Comparison of ENCODE assay signal across 9 cellular contexts in genomic region chr21:29017639-29018237, GRCh38. TPM values are rescaled to one million over a fixed set of nuclear protein-coding genes. Genes with fewer than 3 reads are reported as not detected.
DNase-seq lines count a peak whose midpoint lies in the region; ATAC-seq and TF ChIP-seq lines count a peak whose summit lies in the region.
"Had no signal": no experiment of that assay in that cellular context is flagged by ENCODE, and none has a peak within 500 bp of the region (broad histone marks: within the 10 kb centered on the region; RNA-seq: fewer than 3 reads in every experiment).

No MANE protein-coding gene starts in this region.

- H3K9me3 ChIP-seq in Panc1 (ENCODE audit: control insufficient read depth, insufficient read depth, low read depth, low read length), result no peaks in the 10 kb centered on the region
- H3K9me3 ChIP-seq in fibroblast of lung (ENCODE audit: control insufficient read depth, insufficient read depth, low read depth, low read length), result no peaks in the 10 kb centered on the region
- H3K9me3 ChIP-seq in smooth muscle cell (replicated peaks; ENCODE audit: low read depth), result no peaks in the 10 kb centered on the region

- peaks cover 2% of the 10 kb centered on the region; the same call in 1 of the 2 replicates for H3K36me3 ChIP-seq in Panc1 (ENCODE audit: control insufficient read depth, insufficient read depth, low read length)
- H3K36me3 ChIP-seq in fibroblast of lung (ENCODE audit: control insufficient read depth, insufficient read depth, low read length), result no peaks in the 10 kb centered on the region
- H3K36me3 ChIP-seq in smooth muscle cell (ENCODE audit: low read depth), result no peaks in the 10 kb centered on the region

- intact Hi-C loops in Panc1 (cut with micrococcal nuclease; ENCODE audit: unreplicated experiment), result no loop called here

- DNase-seq in SIG-M5 treated with dmso at 0.1 percent for 504 hours (lab: John Stamatoyannopoulos, UW; ENCODE audit: unreplicated experiment) (peak; percentile 80), SIG-M5 (lab: John Stamatoyannopoulos, UW) (no peak), Panc1 (ENCODE audit: low read depth, low spot score) (no peak), fibroblast of lung (ENCODE audit: low read depth in 2 of 2) (no peak), smooth muscle cell (lab: John Stamatoyannopoulos, UW; ENCODE audit: unreplicated experiment) (no peak), Ammon's horn (ENCODE audit: low spot score) (no peak)
- DNase-seq in activated effector memory CD4-positive, alpha-beta T cell treated with Interleukin-2 at 50 U/mL for 16 hours, result no peak
- DNase-seq: nucleus accumbens had no signal

- H3K27me3 ChIP-seq in Panc1 (ENCODE audit: control insufficient read depth, insufficient read depth, low read length) (no peaks in the 10 kb centered on the region), fibroblast of lung (ENCODE audit: control insufficient read depth, insufficient read depth, low read length) (no peaks in the 10 kb centered on the region), smooth muscle cell (ENCODE audit: low read depth) (no peaks in the 10 kb centered on the region)

- H2AFZ ChIP-seq in fibroblast of lung (ENCODE audit: low read length), result no peak overlapping the region
- no peak overlapping the region for H2AFZ ChIP-seq in smooth muscle cell (ENCODE audit: low read depth)

- ATAC-seq in Panc1 (no peak), GM19463 (IDR thresholded peaks at IDR 0.05; ENCODE audit: unreplicated experiment) (no peak)

- H3F3A ChIP-seq in smooth muscle cell (ENCODE audit: low read depth), result no peaks in the 10 kb centered on the region

- no peaks in the 10 kb centered on the region for H4K20me1 ChIP-seq in fibroblast of lung (ENCODE audit: control insufficient read depth, extremely low read depth, insufficient read depth, low read length)
- H4K20me1 ChIP-seq in smooth muscle cell (ENCODE audit: low read depth), result no peaks in the 10 kb centered on the region

- H3K4me3 ChIP-seq in Panc1 (ENCODE audit: low read depth in 2 of 2, low read length in 2 of 2) (peak overlapping the region; percentile 71 to 82), fibroblast of lung (replicated peaks in 1 of 4; ENCODE audit: control extremely low read depth in 1 of 4, insufficient read depth in 1 of 4, low read depth in 3 of 4, low read length in 4 of 4) (peak overlapping the region; percentile 73 to 87 (median 76)), smooth muscle cell (no peak overlapping the region)

- no peak for TF ChIP-seq CTCF in Panc1 (IDR thresholded peaks at IDR 0.05)
- no peak for TF ChIP-seq CTCF in fibroblast of lung (conservative IDR thresholded peaks at IDR 0.05 in 1 of 2, IDR thresholded peaks at IDR 0.05 in 1 of 2; ENCODE audit: low read depth in 1 of 2, low read length in 2 of 2)
- TF ChIP-seq CTCF in smooth muscle cell (IDR thresholded peaks at IDR 0.05; ENCODE audit: borderline replicate concordance, insufficient read depth, poor library complexity, severe bottlenecking), result no peak

- peak overlapping the region; percentile 84; the same call in 1 of the 2 replicates for H3K27ac ChIP-seq in Panc1 (ENCODE audit: low read length)
- no peak overlapping the region for H3K27ac ChIP-seq in fibroblast of lung (ENCODE audit: insufficient read depth, low read length)
- no peak overlapping the region for H3K27ac ChIP-seq in smooth muscle cell (ENCODE audit: low read depth)

- H3K79me2 ChIP-seq in fibroblast of lung (ENCODE audit: control insufficient read depth, insufficient read depth, low read length) (peaks cover 12% of the 10 kb centered on the region), smooth muscle cell (ENCODE audit: low read depth) (no peaks in the 10 kb centered on the region)

- POLR2A ChIA-PET in Panc1 (lab: Charles Lee), result interaction anchor here (1.5 kb wide), 1 partner anchor 11 kb away, joined by 3 read pairs; no protein-coding TSS in a partner anchor

- TSS peak; percentile 71 for BruUV-seq in Panc1 (replicated peaks; lab: Mats Ljungman, UMichigan)

- no peak overlapping the region for H3K9ac ChIP-seq in fibroblast of lung (ENCODE audit: insufficient read depth, low read length)
- H3K9ac ChIP-seq in smooth muscle cell (ENCODE audit: low read depth), result no peak overlapping the region

- CTCF ChIA-PET in Panc1 (lab: Charles Lee), result no interaction called here

- 95% methylated on average over 6 of the region's 6 CpGs for WGBS in smooth muscle cell (ENCODE audit: low lambda C conversion rate)

- H3K4me1 ChIP-seq in Panc1 (ENCODE audit: control insufficient read depth, insufficient read depth, low read length) (peaks cover 5% of the 10 kb centered on the region; the same call in 1 of the 2 replicates), fibroblast of lung (ENCODE audit: control insufficient read depth, extremely low read depth, insufficient read depth, low read length) (peaks cover 2% of the 10 kb centered on the region), smooth muscle cell (ENCODE audit: low read depth) (no peaks in the 10 kb centered on the region)

- peak overlapping the region; percentile 91 for H3K4me2 ChIP-seq in fibroblast of lung (ENCODE audit: extremely low read depth, insufficient read depth, low read length)
- peak overlapping the region; percentile 89 for H3K4me2 ChIP-seq in smooth muscle cell

- in situ Hi-C loops in Panc1 (cut with HindIII; ENCODE audit: low pct_unique_long_range_greater_than_20kb, low sequenced_read_pairs), result no loop called here

RNA-seq across cellular contexts. Expression of gene RWDD2B, which starts 1.4 kb away (rescaled TPM):
- 10.2 TPM for total RNA-seq in Panc1 (2021; ENCODE audit: unreplicated experiment)
- 9.5 TPM for polyA plus RNA-seq in Panc1 (2012; ENCODE audit: insufficient read length)
- 15.2 and 17.2 TPM in 2 replicates for total RNA-seq in fibroblast of lung
- polyA plus RNA-seq in fibroblast of lung, result 26.5 and 31.1 TPM in 2 replicates
- polyA plus RNA-seq in fibroblast of lung (2012), result 21.7 and 27.1 TPM in 2 replicates
- polyA minus RNA-seq in fibroblast of lung (ENCODE audit: low replicate concordance), result 3.5 and 5.6 TPM in 2 replicates
- 6.1 and 11.8 TPM in 2 replicates for total RNA-seq in smooth muscle cell
- polyA plus RNA-seq in smooth muscle cell, result 4.3 and 4.4 TPM in 2 replicates

RNA-seq across cellular contexts. Expression of gene USP16, which starts 6.7 kb away (rescaled TPM):
- total RNA-seq in Panc1 (2021; ENCODE audit: unreplicated experiment) (26.6 TPM), fibroblast of lung (32.2 and 32.6 TPM in 2 replicates), smooth muscle cell (36.2 and 37.0 TPM in 2 replicates)
- polyA plus RNA-seq in Panc1 (2012; ENCODE audit: insufficient read length), result 10.5 TPM
- polyA plus RNA-seq in fibroblast of lung (28.6 and 34.4 TPM in 2 replicates), smooth muscle cell (24.8 and 25.9 TPM in 2 replicates)
- 29.1 and 32.1 TPM in 2 replicates for polyA plus RNA-seq in fibroblast of lung (2012)
- polyA minus RNA-seq in fibroblast of lung (ENCODE audit: low replicate concordance), result 1.9 TPM in 1 of 2 replicates, not detected in the other

RNA-seq across cellular contexts. Expression of gene LTN1, which starts 25.1 kb away (rescaled TPM):
- total RNA-seq in Panc1 (2021; ENCODE audit: unreplicated experiment) (19.7 TPM), fibroblast of lung (20.8 and 22.3 TPM in 2 replicates), smooth muscle cell (44.4 and 50.2 TPM in 2 replicates)
- polyA plus RNA-seq in Panc1 (2012; ENCODE audit: insufficient read length), result 6.0 TPM
- polyA plus RNA-seq in fibroblast of lung (10.4 and 12.6 TPM in 2 replicates), smooth muscle cell (10.2 and 11.2 TPM in 2 replicates)
- 7.8 and 9.8 TPM in 2 replicates for polyA plus RNA-seq in fibroblast of lung (2012)
- 2.0 and 7.4 TPM in 2 replicates for polyA minus RNA-seq in fibroblast of lung (ENCODE audit: low replicate concordance)

RNA-seq across cellular contexts. Expression of gene CCT8, which starts 55.7 kb away (rescaled TPM):
- 160 TPM for total RNA-seq in Panc1 (2021; ENCODE audit: unreplicated experiment)
- 98.6 TPM for polyA plus RNA-seq in Panc1 (2012; ENCODE audit: insufficient read length)
- total RNA-seq in fibroblast of lung, result 207 and 230 TPM in 2 replicates
- polyA plus RNA-seq in fibroblast of lung, result 209 and 286 TPM in 2 replicates
- polyA plus RNA-seq in fibroblast of lung (2012), result 156 and 217 TPM in 2 replicates
- polyA minus RNA-seq in fibroblast of lung (ENCODE audit: low replicate concordance), result 16.7 and 17.4 TPM in 2 replicates
- 184 and 210 TPM in 2 replicates for total RNA-seq in smooth muscle cell
- polyA plus RNA-seq in smooth muscle cell, result 118 and 125 TPM in 2 replicates
